Comparison of ENCODE assay signal across 2 cellular contexts in the genomic region with DNA sequence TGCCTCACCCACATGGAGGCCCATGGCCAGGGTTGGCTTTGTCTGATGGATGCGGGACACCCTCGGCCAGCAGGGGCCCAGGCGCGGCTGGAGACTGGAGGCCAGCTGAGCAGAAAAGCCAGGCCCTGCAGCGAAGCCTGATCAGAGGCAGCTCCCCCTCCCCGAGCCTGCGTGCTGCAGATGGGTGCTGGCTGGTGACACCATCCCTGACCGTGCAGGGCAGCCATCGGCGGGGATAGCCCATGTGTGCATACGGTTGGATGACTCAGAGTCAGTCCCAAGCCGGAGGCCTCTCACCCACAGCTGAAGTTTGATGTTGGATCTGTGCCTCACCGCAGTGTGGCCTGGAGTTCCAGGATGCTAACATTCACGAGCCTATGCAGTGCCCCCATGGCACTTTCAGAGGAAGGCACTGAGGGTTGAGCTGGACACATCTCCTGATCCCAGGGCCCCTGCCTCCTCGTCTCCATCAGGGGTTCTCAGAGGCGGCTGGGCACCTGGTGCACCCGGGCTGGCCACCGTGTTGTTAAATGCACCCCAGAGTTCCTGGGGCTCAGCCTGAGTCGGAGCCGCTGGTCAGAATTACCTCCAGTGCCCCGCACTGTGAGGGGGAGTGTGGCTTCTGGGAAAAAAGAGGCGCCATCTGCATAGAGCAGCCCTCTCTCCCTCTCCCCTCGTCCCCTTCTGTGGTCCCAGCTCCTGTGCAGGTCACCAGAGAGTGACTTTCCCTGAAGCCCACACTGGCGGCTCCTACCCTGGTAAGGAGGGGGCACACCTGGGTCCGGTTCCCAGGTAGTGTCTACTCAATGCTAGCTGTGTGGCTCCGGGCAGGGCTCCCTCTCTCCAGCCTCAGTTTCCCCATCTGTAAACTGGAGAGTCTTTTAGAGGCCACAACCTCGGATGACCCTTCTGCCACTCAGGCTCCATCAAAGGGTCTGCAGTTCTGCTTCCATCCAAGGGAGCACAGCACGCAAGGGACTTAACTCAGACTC.
TF ChIP-seq lines count a peak whose summit lies in the region.

No MANE protein-coding gene starts in this region.

TF ChIP-seq in IMR-90, 13 proteins besides CTCF, POLR2A, EP300 and RAD21:
- TF ChIP-seq SMC3 (IDR thresholded peaks at IDR 0.05; ENCODE audit: low read depth, low read length) (no peak), MAFK (IDR thresholded peaks at IDR 0.05; ENCODE audit: low read depth, low read length) (no peak), RFX5 (IDR thresholded peaks at IDR 0.05; ENCODE audit: low read depth, low read length) (no peak), CHD1 (IDR thresholded peaks at IDR 0.05; ENCODE audit: low read depth, low read length) (no peak), BHLHE40 (IDR thresholded peaks at IDR 0.05; ENCODE audit: low read depth, low read length) (0 out of 2 replicates have a peak, but pooled peaks have one; percentile 11)
- TF ChIP-seq, protein P1, sequence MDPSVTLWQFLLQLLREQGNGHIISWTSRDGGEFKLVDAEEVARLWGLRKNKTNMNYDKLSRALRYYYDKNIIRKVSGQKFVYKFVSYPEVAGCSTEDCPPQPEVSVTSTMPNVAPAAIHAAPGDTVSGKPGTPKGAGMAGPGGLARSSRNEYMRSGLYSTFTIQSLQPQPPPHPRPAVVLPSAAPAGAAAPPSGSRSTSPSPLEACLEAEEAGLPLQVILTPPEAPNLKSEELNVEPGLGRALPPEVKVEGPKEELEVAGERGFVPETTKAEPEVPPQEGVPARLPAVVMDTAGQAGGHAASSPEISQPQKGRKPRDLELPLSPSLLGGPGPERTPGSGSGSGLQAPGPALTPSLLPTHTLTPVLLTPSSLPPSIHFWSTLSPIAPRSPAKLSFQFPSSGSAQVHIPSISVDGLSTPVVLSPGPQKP (IDR thresholded peaks at IDR 0.05; ENCODE audit: borderline replicate concordance, low read depth, low read length), result no peak
- TF ChIP-seq, protein P2, sequence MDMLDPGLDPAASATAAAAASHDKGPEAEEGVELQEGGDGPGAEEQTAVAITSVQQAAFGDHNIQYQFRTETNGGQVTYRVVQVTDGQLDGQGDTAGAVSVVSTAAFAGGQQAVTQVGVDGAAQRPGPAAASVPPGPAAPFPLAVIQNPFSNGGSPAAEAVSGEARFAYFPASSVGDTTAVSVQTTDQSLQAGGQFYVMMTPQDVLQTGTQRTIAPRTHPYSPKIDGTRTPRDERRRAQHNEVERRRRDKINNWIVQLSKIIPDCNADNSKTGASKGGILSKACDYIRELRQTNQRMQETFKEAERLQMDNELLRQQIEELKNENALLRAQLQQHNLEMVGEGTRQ (IDR thresholded peaks at IDR 0.05; ENCODE audit: low read depth, low read length), result no peak

TF ChIP-seq in SK-N-SH, 30 proteins besides CTCF, POLR2A, EP300 and RAD21:
- no peak for TF ChIP-seq SIN3A (IDR thresholded peaks at IDR 0.05; ENCODE audit: borderline replicate concordance, low read depth, low read length)
- TF ChIP-seq, protein P3, sequence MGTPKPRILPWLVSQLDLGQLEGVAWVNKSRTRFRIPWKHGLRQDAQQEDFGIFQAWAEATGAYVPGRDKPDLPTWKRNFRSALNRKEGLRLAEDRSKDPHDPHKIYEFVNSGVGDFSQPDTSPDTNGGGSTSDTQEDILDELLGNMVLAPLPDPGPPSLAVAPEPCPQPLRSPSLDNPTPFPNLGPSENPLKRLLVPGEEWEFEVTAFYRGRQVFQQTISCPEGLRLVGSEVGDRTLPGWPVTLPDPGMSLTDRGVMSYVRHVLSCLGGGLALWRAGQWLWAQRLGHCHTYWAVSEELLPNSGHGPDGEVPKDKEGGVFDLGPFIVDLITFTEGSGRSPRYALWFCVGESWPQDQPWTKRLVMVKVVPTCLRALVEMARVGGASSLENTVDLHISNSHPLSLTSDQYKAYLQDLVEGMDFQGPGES (IDR thresholded peaks at IDR 0.05; ENCODE audit: low read depth, low read length), result no peak
- TF ChIP-seq YY1 (IDR thresholded peaks at IDR 0.05; ENCODE audit: low read depth), result no peak
- TF ChIP-seq, protein P4, sequence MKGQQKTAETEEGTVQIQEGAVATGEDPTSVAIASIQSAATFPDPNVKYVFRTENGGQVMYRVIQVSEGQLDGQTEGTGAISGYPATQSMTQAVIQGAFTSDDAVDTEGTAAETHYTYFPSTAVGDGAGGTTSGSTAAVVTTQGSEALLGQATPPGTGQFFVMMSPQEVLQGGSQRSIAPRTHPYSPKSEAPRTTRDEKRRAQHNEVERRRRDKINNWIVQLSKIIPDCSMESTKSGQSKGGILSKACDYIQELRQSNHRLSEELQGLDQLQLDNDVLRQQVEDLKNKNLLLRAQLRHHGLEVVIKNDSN (IDR thresholded peaks at IDR 0.05; ENCODE audit: borderline replicate concordance, low read depth), result no peak
- TF ChIP-seq GABPA (IDR thresholded peaks at IDR 0.05; ENCODE audit: low read depth), result no peak
- no peak for TF ChIP-seq RXRA (IDR thresholded peaks at IDR 0.05; ENCODE audit: borderline replicate concordance, low read depth)
- TF ChIP-seq, protein P5, sequence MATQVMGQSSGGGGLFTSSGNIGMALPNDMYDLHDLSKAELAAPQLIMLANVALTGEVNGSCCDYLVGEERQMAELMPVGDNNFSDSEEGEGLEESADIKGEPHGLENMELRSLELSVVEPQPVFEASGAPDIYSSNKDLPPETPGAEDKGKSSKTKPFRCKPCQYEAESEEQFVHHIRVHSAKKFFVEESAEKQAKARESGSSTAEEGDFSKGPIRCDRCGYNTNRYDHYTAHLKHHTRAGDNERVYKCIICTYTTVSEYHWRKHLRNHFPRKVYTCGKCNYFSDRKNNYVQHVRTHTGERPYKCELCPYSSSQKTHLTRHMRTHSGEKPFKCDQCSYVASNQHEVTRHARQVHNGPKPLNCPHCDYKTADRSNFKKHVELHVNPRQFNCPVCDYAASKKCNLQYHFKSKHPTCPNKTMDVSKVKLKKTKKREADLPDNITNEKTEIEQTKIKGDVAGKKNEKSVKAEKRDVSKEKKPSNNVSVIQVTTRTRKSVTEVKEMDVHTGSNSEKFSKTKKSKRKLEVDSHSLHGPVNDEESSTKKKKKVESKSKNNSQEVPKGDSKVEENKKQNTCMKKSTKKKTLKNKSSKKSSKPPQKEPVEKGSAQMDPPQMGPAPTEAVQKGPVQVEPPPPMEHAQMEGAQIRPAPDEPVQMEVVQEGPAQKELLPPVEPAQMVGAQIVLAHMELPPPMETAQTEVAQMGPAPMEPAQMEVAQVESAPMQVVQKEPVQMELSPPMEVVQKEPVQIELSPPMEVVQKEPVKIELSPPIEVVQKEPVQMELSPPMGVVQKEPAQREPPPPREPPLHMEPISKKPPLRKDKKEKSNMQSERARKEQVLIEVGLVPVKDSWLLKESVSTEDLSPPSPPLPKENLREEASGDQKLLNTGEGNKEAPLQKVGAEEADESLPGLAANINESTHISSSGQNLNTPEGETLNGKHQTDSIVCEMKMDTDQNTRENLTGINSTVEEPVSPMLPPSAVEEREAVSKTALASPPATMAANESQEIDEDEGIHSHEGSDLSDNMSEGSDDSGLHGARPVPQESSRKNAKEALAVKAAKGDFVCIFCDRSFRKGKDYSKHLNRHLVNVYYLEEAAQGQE (IDR thresholded peaks at IDR 0.05; ENCODE audit: low read depth, low read length), result no peak
- TF ChIP-seq RCOR1 (IDR thresholded peaks at IDR 0.05; ENCODE audit: low read length), result no peak
- TF ChIP-seq SMC3 (IDR thresholded peaks at IDR 0.05; ENCODE audit: low read depth, low read length), result no peak
- TF ChIP-seq NFIC (IDR thresholded peaks at IDR 0.05; ENCODE audit: borderline replicate concordance), result no peak
- no peak for TF ChIP-seq FOXJ3 (CRISPR knock-in tag; IDR thresholded peaks at IDR 0.05)
- no peak for TF ChIP-seq EZH2phosphoT487 (IDR thresholded peaks at IDR 0.05; ENCODE audit: borderline replicate concordance, low read depth)
- no peak for TF ChIP-seq ELF1 (IDR thresholded peaks at IDR 0.05)
- TF ChIP-seq CHD2 (IDR thresholded peaks at IDR 0.05; ENCODE audit: low read length, partially characterized antibody), result no peak
- no peak for TF ChIP-seq POLR2AphosphoS5 (IDR thresholded peaks at IDR 0.05; ENCODE audit: low read depth, low read length)
- TF ChIP-seq, protein P2 (IDR thresholded peaks at IDR 0.05; ENCODE audit: borderline replicate concordance, low read depth, low read length), result no peak
- TF ChIP-seq, protein P6, sequence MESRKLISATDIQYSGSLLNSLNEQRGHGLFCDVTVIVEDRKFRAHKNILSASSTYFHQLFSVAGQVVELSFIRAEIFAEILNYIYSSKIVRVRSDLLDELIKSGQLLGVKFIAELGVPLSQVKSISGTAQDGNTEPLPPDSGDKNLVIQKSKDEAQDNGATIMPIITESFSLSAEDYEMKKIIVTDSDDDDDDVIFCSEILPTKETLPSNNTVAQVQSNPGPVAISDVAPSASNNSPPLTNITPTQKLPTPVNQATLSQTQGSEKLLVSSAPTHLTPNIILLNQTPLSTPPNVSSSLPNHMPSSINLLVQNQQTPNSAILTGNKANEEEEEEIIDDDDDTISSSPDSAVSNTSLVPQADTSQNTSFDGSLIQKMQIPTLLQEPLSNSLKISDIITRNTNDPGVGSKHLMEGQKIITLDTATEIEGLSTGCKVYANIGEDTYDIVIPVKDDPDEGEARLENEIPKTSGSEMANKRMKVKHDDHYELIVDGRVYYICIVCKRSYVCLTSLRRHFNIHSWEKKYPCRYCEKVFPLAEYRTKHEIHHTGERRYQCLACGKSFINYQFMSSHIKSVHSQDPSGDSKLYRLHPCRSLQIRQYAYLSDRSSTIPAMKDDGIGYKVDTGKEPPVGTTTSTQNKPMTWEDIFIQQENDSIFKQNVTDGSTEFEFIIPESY (IDR thresholded peaks at IDR 0.05; ENCODE audit: borderline replicate concordance, low read depth), result no peak
- no peak for TF ChIP-seq JUND (IDR thresholded peaks at IDR 0.05)
